In genomic region chr20:57048027-57048869, GRCh38 we compare ENCODE assay signal across 8 cellular contexts.
A peak's percentile ranks its signal among the peaks of the same experiment; 100 is the strongest.
DNase-seq lines count a peak whose midpoint lies in the region; ATAC-seq and TF ChIP-seq lines count a peak whose summit lies in the region.

No MANE protein-coding gene starts in this region.

- H3K4me2 ChIP-seq in hepatocyte = no peak overlapping the region

- H3K36me3 ChIP-seq in hepatocyte (replicated peaks; ENCODE audit: insufficient read depth, low read depth) = no peaks in the 10 kb centered on the region

- POLR2A ChIA-PET in naive thymus-derived CD8-positive, alpha-beta T cell (lab: Charles Lee) = no interaction called here

- no peak overlapping the region for H3K4me3 Mint-ChIP-seq in stimulated activated naive CD8-positive, alpha-beta T cell treated with anti-CD3 and anti-CD28 coated beads, Interleukin-15, amount 100 ng/mL, for 72 hours
- no peak overlapping the region for H3K4me3 Mint-ChIP-seq in naive thymus-derived CD8-positive, alpha-beta T cell

- H3K9me2 ChIP-seq in hepatocyte (replicated peaks; ENCODE audit: insufficient read depth) = no peaks in the 10 kb centered on the region

- no peak overlapping the region for H2AFZ ChIP-seq in hepatocyte

- peak; percentile 69 for DNase-seq in DMS 273 (lab: John Stamatoyannopoulos, UW; ENCODE audit: unreplicated experiment)
- no peak for DNase-seq in DMS 273 treated with DMSO at 0.1 percent for 48 hours (lab: John Stamatoyannopoulos, UW)
- peak; percentile 16 for DNase-seq in UCSD-AML1 (lab: John Stamatoyannopoulos, UW; ENCODE audit: unreplicated experiment)
- peak; percentile 59 for DNase-seq in hepatocyte (ENCODE audit: low spot score)
- DNase-seq in stimulated activated naive CD8-positive, alpha-beta T cell treated with anti-CD3 and anti-CD28 coated beads, Interleukin-15, amount 100 ng/mL, for 72 hours = peak in 1 of 2 donors; percentile 16
- DNase-seq in naive thymus-derived CD8-positive, alpha-beta T cell = no peak

- H3K9me3 ChIP-seq in hepatocyte (ENCODE audit: low read depth) = no peaks in the 10 kb centered on the region

- WGBS in hepatocyte (ENCODE audit: low lambda C conversion rate, missing lambda C conversion rate) = 61% methylated on average over 14 of the region's 14 CpGs

- H3K36me3 Mint-ChIP-seq in naive thymus-derived CD8-positive, alpha-beta T cell = peaks cover 0 to 3% (median 0%) of the 10 kb centered on the region in 3 donors

- H3K4me1 Mint-ChIP-seq in stimulated activated naive CD8-positive, alpha-beta T cell treated with anti-CD3 and anti-CD28 coated beads, Interleukin-15, amount 100 ng/mL, for 72 hours = no peaks in the 10 kb centered on the region
- no peaks in the 10 kb centered on the region for H3K4me1 Mint-ChIP-seq in naive thymus-derived CD8-positive, alpha-beta T cell

- no peak overlapping the region for H3K27ac ChIP-seq in hepatocyte

- no peak overlapping the region for H3K27ac Mint-ChIP-seq in stimulated activated naive CD8-positive, alpha-beta T cell treated with anti-CD3 and anti-CD28 coated beads, Interleukin-15, amount 100 ng/mL, for 72 hours
- H3K27ac Mint-ChIP-seq in naive thymus-derived CD8-positive, alpha-beta T cell = no peak overlapping the region

- no peak overlapping the region for H3K4me3 ChIP-seq in hepatocyte

- peak; percentile 56 for TF ChIP-seq CTCF in hepatocyte (IDR thresholded peaks at IDR 0.05; ENCODE audit: poor library complexity)

- ATAC-seq in HG02870 (IDR thresholded peaks at IDR 0.05; ENCODE audit: unreplicated experiment) = peak; percentile 41
- ATAC-seq in stimulated activated naive CD8-positive, alpha-beta T cell treated with anti-CD3 and anti-CD28 coated beads, Interleukin-15, amount 100 ng/mL, for 72 hours = peak; percentile 48
- no peak for ATAC-seq in naive thymus-derived CD8-positive, alpha-beta T cell
- ATAC-seq in HG03571 (IDR thresholded peaks at IDR 0.05; ENCODE audit: unreplicated experiment) = no peak

- H3K4me1 ChIP-seq in hepatocyte (ENCODE audit: insufficient read depth) = no peaks in the 10 kb centered on the region

- H3K79me2 ChIP-seq in hepatocyte = no peaks in the 10 kb centered on the region

- peaks cover 15% of the 10 kb centered on the region for H3K27me3 Mint-ChIP-seq in stimulated activated naive CD8-positive, alpha-beta T cell treated with anti-CD3 and anti-CD28 coated beads, Interleukin-15, amount 100 ng/mL, for 72 hours
- H3K27me3 Mint-ChIP-seq in naive thymus-derived CD8-positive, alpha-beta T cell = peaks cover 0 to 19% (median 11%) of the 10 kb centered on the region in 5 donors

- no peaks in the 10 kb centered on the region for H4K20me1 ChIP-seq in hepatocyte (ENCODE audit: insufficient read depth, poor library complexity, severe bottlenecking)

- H3K27me3 ChIP-seq in hepatocyte = no peaks in the 10 kb centered on the region

- H3K9me3 Mint-ChIP-seq in stimulated activated naive CD8-positive, alpha-beta T cell treated with anti-CD3 and anti-CD28 coated beads, Interleukin-15, amount 100 ng/mL, for 72 hours = peaks cover 0 to 4% of the 10 kb centered on the region in 2 donors
- peaks cover 0 to 3% (median 0%) of the 10 kb centered on the region in 9 donors for H3K9me3 Mint-ChIP-seq in naive thymus-derived CD8-positive, alpha-beta T cell

Comparison
In these comparisons a context has a peak if more than half of its experiments do, and no peak if none do; other contexts are left out.
1. DNase-seq: peak in DMS 273 (single experiment), UCSD-AML1 (single experiment) and hepatocyte (single experiment); none in DMS 273 treated with DMSO at 0.1 percent for 48 hours (single experiment) and naive thymus-derived CD8-positive, alpha-beta T cell (0 of 10).
2. ATAC-seq: peak in HG02870 (single experiment) and stimulated activated naive CD8-positive, alpha-beta T cell treated with anti-CD3 and anti-CD28 coated beads, Interleukin-15, amount 100 ng/mL, for 72 hours (single experiment); none in naive thymus-derived CD8-positive, alpha-beta T cell (0 of 2) and HG03571 (single experiment).